In genomic region chr18:66966171-66966570, GRCh38 we compare ENCODE assay signal across 25 cellular contexts.
A peak's percentile ranks its signal among the peaks of the same experiment; 100 is the strongest.
DNase-seq lines count a peak whose midpoint lies in the region; ATAC-seq, FAIRE-seq and TF ChIP-seq lines count a peak whose summit lies in the region.
"Had no signal": no experiment of that assay in that cellular context is flagged by ENCODE, and none has a peak within 500 bp of the region (broad histone marks: within the 10 kb centered on the region; RNA-seq: fewer than 3 reads in every experiment).

No MANE protein-coding gene starts in this region.

- peak overlapping the region; percentile 59 for H3K27ac ChIP-seq in WERI-Rb-1
- H3K27ac ChIP-seq: A549; BLaER1 treated with 17β-estradiol and CSF1 and Interleukin-3, amounts not matched to agents 10 nM and 100 nM; GM23248 had no signal

- ATAC-seq in HG02852 (IDR thresholded peaks at IDR 0.05; ENCODE audit: unreplicated experiment) (no peak), natural killer cell (no peak)
- ATAC-seq: A549, HCT116 had no signal

- TF ChIP-seq CTCF in WERI-Rb-1 (IDR thresholded peaks at IDR 0.05; ENCODE audit: low read depth, low read length), result no peak
- no peak for TF ChIP-seq CTCF in natural killer cell (IDR thresholded peaks at IDR 0.05)

- no peak overlapping the region for H3K27ac Mint-ChIP-seq in natural killer cell
- H3K27ac Mint-ChIP-seq: CD14-positive monocyte; CD4-positive, alpha-beta T cell; CD8-positive, alpha-beta memory T cell had no signal

- H3K4me3 ChIP-seq in WERI-Rb-1 (ENCODE audit: low read depth, low read length), result peak overlapping the region; percentile 1; the same call in 1 of the 2 replicates
- H3K4me3 ChIP-seq: A549; BLaER1 treated with 17β-estradiol and CSF1 and Interleukin-3, amounts not matched to agents 10 nM and 100 nM; GM23248 had no signal

- H3K27me3 ChIP-seq in WERI-Rb-1 (ENCODE audit: insufficient read depth, low read depth, severe bottlenecking), result no peaks in the 10 kb centered on the region
- H3K27me3 ChIP-seq: BE2C; BLaER1 treated with 17β-estradiol and CSF1 and Interleukin-3, amounts not matched to agents 10 nM and 100 nM had no signal

- FAIRE-seq in GM19239 (lab: Jason Lieb, UNC), result no peak
- FAIRE-seq: A549, G401.6, GM12892, H1 had no signal

- no peaks in the 10 kb centered on the region for H3K27me3 Mint-ChIP-seq in natural killer cell (ENCODE audit: low read depth in 2 of 2)
- H3K27me3 Mint-ChIP-seq: CD4-positive, alpha-beta T cell; CD8-positive, alpha-beta memory T cell had no signal

- H3K9me3 ChIP-seq in WERI-Rb-1 (ENCODE audit: severe bottlenecking), result no peaks in the 10 kb centered on the region
- H3K9me3 ChIP-seq: A549; BE2C; BLaER1 treated with 17β-estradiol and CSF1 and Interleukin-3, amounts not matched to agents 10 nM and 100 nM had no signal

- H3K36me3 ChIP-seq in WERI-Rb-1, result no peaks in the 10 kb centered on the region
- H3K36me3 ChIP-seq: BE2C; BLaER1 treated with 17β-estradiol and CSF1 and Interleukin-3, amounts not matched to agents 10 nM and 100 nM had no signal

- H3K9me3 Mint-ChIP-seq in natural killer cell, result peaks cover 6 to 9% of the 10 kb centered on the region in 2 donors

- no peaks in the 10 kb centered on the region for H3K36me3 Mint-ChIP-seq in natural killer cell
- H3K36me3 Mint-ChIP-seq: CD14-positive monocyte; CD8-positive, alpha-beta memory T cell had no signal

- intact Hi-C loops in natural killer cell (cut with micrococcal nuclease), result no loop called here

- no peaks in the 10 kb centered on the region for H3K4me1 Mint-ChIP-seq in natural killer cell
- H3K4me1 Mint-ChIP-seq: CD14-positive monocyte; CD8-positive, alpha-beta memory T cell had no signal

- DNase-seq in D341Med (ENCODE audit: low spot score) (peak; percentile 57), NCI-H524 (lab: John Stamatoyannopoulos, UW) (peak; percentile 87 to 94), NCI-H82 (lab: John Stamatoyannopoulos, UW) (peak; percentile 94), WERI-Rb-1 (peak; percentile 42), T-helper 1 cell (no peak), GM19239 (ENCODE audit: insufficient read length, low spot score) (no peak), natural killer cell (no peak)
- DNase-seq: 8988T; ACHN; AML-193; BE2C; CD4-positive, alpha-beta T cell; CD8-positive, alpha-beta memory T cell; DMS153; DND-41; GM23248; H7 had no signal

- H3K4me3 Mint-ChIP-seq in natural killer cell, result no peak overlapping the region
- H3K4me3 Mint-ChIP-seq: CD14-positive monocyte; CD4-positive, alpha-beta T cell; CD8-positive, alpha-beta memory T cell had no signal

Comparison
In these comparisons a context has a peak if more than half of its experiments do, and no peak if none do; other contexts are left out.
1. DNase-seq: peak in D341Med (single experiment), NCI-H524 (2 of 2), NCI-H82 (single experiment) and WERI-Rb-1 (single experiment); none in T-helper 1 cell (0 of 5), GM19239 (single experiment) and natural killer cell (single experiment).